Comparison of ENCODE assay signal across 8 cellular contexts in the genomic region with DNA sequence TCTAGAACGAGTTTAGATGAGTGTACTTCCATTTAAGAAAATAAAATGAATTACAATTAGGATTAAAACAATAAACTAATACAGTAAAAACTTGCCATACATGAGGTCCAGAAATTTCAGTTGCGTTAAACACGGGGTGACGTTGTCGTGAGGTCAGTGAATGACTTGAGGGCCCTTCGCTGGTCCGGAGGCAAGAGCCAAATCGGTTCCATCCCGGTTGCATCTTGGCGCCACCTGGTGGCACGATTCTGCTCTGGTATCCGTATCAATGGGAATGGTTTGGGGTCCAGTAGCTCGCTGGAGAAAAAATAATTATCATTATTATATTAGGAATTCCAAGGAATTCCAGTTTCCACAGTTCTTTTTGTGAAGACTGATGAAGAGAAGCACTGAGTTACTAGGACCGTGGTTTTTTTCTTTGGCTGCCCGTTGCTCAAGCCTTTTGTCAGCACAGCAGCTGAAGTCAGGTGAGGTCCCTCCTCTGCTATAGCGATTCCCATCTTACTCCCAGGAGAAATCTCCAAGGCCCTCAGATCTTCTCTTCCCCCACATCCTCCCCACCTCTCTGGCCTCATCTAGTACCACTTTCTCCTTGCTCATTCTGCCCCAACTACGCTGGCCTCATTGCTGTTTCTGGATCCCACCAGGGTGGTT.
DNase-seq lines count a peak whose midpoint lies in the region; ATAC-seq and TF ChIP-seq lines count a peak whose summit lies in the region.

No MANE protein-coding gene starts in this region.

- DNase-seq in COR-L47 (lab: John Stamatoyannopoulos, UW) (peak; percentile 67), H4 (ENCODE audit: low spot score) (peak; percentile 69), NCI-H2107 (lab: John Stamatoyannopoulos, UW) (peak; percentile 54), cardiac fibroblast (ENCODE audit: low read depth in 2 of 2) (peak; percentile 61 to 67), left colon (peak; percentile 48 to 89)
- DNase-seq in stimulated activated CD4-positive, alpha-beta T cell treated with anti-CD3 and anti-CD28 coated beads, TNF-alpha, amount 100 ng/mL, for 24 hours (ENCODE audit: low read depth in 3 of 3): peak; percentile 38 to 73 (median 46)

- peak; percentile 57 for ATAC-seq in left colon
- ATAC-seq in GM19328 (IDR thresholded peaks at IDR 0.05; ENCODE audit: unreplicated experiment): no peak

- no peak overlapping the region for H3K4me3 ChIP-seq in WI38 (ENCODE audit: low read depth, low read length)
- H3K4me3 ChIP-seq in cardiac fibroblast (replicated peaks in 1 of 2; ENCODE audit: low read depth in 2 of 2, low read length in 2 of 2): no peak overlapping the region

- intact Hi-C loops in left colon (cut with DNase I, micrococcal nuclease): loop anchor here in 1 of 2 donors (10.0 kb wide), 1 partner anchor 621 kb away; no protein-coding TSS in a partner anchor

- peak; percentile 52 for TF ChIP-seq CTCF in WI38 (IDR thresholded peaks at IDR 0.05; ENCODE audit: low read depth, low read length)
- TF ChIP-seq CTCF in cardiac fibroblast (IDR thresholded peaks at IDR 0.05; ENCODE audit: low read depth, low read length): peak; percentile 75
